3 cellular contexts compared by ENCODE assay signal in the genomic region with DNA sequence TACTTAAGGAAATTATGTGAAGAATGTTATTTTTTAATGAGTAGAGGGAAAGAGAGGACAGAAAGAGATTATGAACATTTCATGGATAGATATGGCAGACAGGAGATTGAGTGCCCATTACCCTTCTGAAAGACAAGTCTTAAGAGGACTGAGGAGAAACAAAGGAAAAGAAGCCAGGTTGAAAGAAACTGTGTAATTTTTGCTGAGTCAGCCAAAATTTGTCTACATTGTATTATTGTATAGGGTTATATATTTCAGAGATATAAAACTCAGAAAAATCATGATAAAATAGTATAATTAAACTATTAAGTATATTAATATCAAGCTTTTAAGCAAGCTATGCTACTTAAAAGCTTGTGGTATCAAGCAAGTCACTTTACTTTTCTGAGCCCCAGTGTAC.
A peak's percentile ranks its signal among the peaks of the same experiment; 100 is the strongest.
TF ChIP-seq lines count a peak whose summit lies in the region.

No MANE protein-coding gene starts in this region.

TF ChIP-seq in A549, 52 proteins besides CTCF, POLR2A, EP300 and RAD21:
- peak; percentile 96 for TF ChIP-seq MAFK (IDR thresholded peaks at IDR 0.05; ENCODE audit: partially characterized antibody)
- no peak for TF ChIP-seq KDM1A (IDR thresholded peaks at IDR 0.05; ENCODE audit: low read depth)

TF ChIP-seq in IMR-90, 13 proteins besides CTCF, POLR2A, EP300 and RAD21:
- TF ChIP-seq, protein P1, sequence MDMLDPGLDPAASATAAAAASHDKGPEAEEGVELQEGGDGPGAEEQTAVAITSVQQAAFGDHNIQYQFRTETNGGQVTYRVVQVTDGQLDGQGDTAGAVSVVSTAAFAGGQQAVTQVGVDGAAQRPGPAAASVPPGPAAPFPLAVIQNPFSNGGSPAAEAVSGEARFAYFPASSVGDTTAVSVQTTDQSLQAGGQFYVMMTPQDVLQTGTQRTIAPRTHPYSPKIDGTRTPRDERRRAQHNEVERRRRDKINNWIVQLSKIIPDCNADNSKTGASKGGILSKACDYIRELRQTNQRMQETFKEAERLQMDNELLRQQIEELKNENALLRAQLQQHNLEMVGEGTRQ (IDR thresholded peaks at IDR 0.05; ENCODE audit: low read depth, low read length): no peak
- TF ChIP-seq MAFK (IDR thresholded peaks at IDR 0.05; ENCODE audit: low read depth, low read length): peak; percentile 100

TF ChIP-seq in H1, 55 proteins besides CTCF, POLR2A, EP300 and RAD21:
- TF ChIP-seq RNF2 (IDR thresholded peaks at IDR 0.05; ENCODE audit: borderline replicate concordance, low read depth, low read length, missing control alignments, poor library complexity, severe bottlenecking) (no peak), TBP (IDR thresholded peaks at IDR 0.05; ENCODE audit: low read depth, low read length) (no peak), KDM5A (IDR thresholded peaks at IDR 0.05; ENCODE audit: low read length) (no peak), MAFK (IDR thresholded peaks at IDR 0.05; ENCODE audit: low read depth, low read length) (peak; percentile 100), E2F6 (IDR thresholded peaks at IDR 0.05) (no peak), PHF8 (conservative IDR thresholded peaks at IDR 0.05; ENCODE audit: low read depth, low read length) (no peak), BCL11A (IDR thresholded peaks at IDR 0.05; ENCODE audit: low read depth in 2 of 2, low read length in 2 of 2) (no peak)
